9 cellular contexts compared by ENCODE assay signal in the genomic region with DNA sequence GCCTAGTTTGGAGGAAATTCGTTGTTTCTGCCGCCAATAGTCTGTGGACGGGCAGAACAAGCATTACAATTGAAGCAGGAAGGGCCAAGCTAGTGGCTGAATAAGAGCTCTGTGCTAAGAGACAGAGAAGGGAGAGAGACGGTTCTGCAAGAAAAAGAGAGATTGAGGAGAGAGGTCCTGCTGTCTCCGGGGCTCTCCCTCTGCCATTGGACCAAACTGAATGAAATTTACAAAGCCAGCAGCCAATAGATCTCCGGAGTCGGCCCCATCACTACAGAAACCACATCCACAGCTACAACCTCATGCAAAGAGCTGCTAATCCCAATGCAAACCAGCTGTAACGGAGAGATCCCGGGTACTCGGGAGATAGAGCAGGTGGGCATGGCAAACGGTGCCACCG. TPM values are rescaled to one million over a fixed set of nuclear protein-coding genes. Genes with fewer than 3 reads are reported as not detected.
DNase-seq lines count a peak whose midpoint lies in the region; ATAC-seq and TF ChIP-seq lines count a peak whose summit lies in the region.
"Had no signal": no experiment of that assay in that cellular context is flagged by ENCODE, and none has a peak within 500 bp of the region (broad histone marks: within the 10 kb centered on the region; RNA-seq: fewer than 3 reads in every experiment).

Gene NLGN4X (minus strand): TSS at position 148 of the 400 bp plus-strand sequence. CDS start 77,401 bp downstream, outside the sequence.

- no peak within 1 kb of the TSS for H2BK12ac ChIP-seq in mesenchymal stem cell (ENCODE audit: low read length in 2 of 2)

- H3K18ac ChIP-seq in mesenchymal stem cell (ENCODE audit: low read depth in 1 of 2, low read length in 2 of 2), result no peak within 1 kb of the TSS

- no peaks in the 10 kb centered on the region for H3K79me2 ChIP-seq in osteoblast (ENCODE audit: insufficient read depth, low read length)

- H3K4ac ChIP-seq in mesenchymal stem cell (ENCODE audit: low read depth in 1 of 2, low read length in 2 of 2), result no peak within 1 kb of the TSS

- no peak within 1 kb of the TSS for H3K9ac ChIP-seq in mesenchymal stem cell (ENCODE audit: low read length)

- 12% methylated on average over 10 of the region's 12 CpGs for WGBS in mesenchymal stem cell
- under 1% methylated on average over 12 of the region's 12 CpGs for WGBS in thymus

- H3K27ac ChIP-seq in coronary artery (no peak within 1 kb of the TSS), mesenchymal stem cell (ENCODE audit: low read length, poor library complexity, severe bottlenecking) (no peak within 1 kb of the TSS), thymus (ENCODE audit: low read depth) (no peak within 1 kb of the TSS), osteoblast (ENCODE audit: low read depth, low read length) (no peak within 1 kb of the TSS)
- H3K27ac ChIP-seq: adrenal gland had no signal

- H3K4me1 ChIP-seq in mesenchymal stem cell (ENCODE audit: control insufficient read depth, insufficient read depth, low read depth, low read length) (peaks cover 2% of the 10 kb centered on the region), thymus (ENCODE audit: control insufficient read depth, insufficient read depth, low read length) (peaks cover 3% of the 10 kb centered on the region), osteoblast (ENCODE audit: insufficient read depth, low read length) (no peaks in the 10 kb centered on the region)
- H3K4me1 ChIP-seq: adrenal gland had no signal

- H3K36me3 ChIP-seq in mesenchymal stem cell (ENCODE audit: control insufficient read depth in 1 of 2, insufficient read depth in 2 of 2, low read depth in 1 of 2, low read length in 2 of 2), result no peaks in the 10 kb centered on the region
- H3K36me3 ChIP-seq in thymus (ENCODE audit: control insufficient read depth, insufficient read depth), result no peaks in the 10 kb centered on the region
- no peaks in the 10 kb centered on the region for H3K36me3 ChIP-seq in osteoblast (ENCODE audit: insufficient read depth, low read length)
- H3K36me3 ChIP-seq: adrenal gland had no signal

- H2BK15ac ChIP-seq in mesenchymal stem cell (ENCODE audit: low read depth, poor library complexity, severe bottlenecking), result no peak within 1 kb of the TSS

- DNase-seq in NCI-H128 (lab: John Stamatoyannopoulos, UW; ENCODE audit: unreplicated experiment) (peak; percentile 43), coronary artery (ENCODE audit: low spot score) (no peak), mesenchymal stem cell (no peak), osteoblast (ENCODE audit: insufficient read length, low spot score, missing footprints) (no peak)
- DNase-seq: adrenal gland had no signal

- no peak for TF ChIP-seq CTCF in coronary artery (IDR thresholded peaks at IDR 0.05)
- no peak for TF ChIP-seq CTCF in osteoblast (IDR thresholded peaks at IDR 0.05; ENCODE audit: extremely low read depth, low read depth, low read length)

- H4K8ac ChIP-seq in mesenchymal stem cell (ENCODE audit: low read length), result no peak within 1 kb of the TSS

- H4K91ac ChIP-seq in mesenchymal stem cell (ENCODE audit: low read length), result no peak within 1 kb of the TSS

- H2BK120ac ChIP-seq in mesenchymal stem cell (ENCODE audit: low read depth, low read length), result no peak within 1 kb of the TSS

- H3K9me3 ChIP-seq in mesenchymal stem cell (ENCODE audit: control insufficient read depth, low read length) (peaks cover 7% of the 10 kb centered on the region), thymus (ENCODE audit: control insufficient read depth) (no peaks in the 10 kb centered on the region), osteoblast (ENCODE audit: low read depth, low read length) (no peaks in the 10 kb centered on the region)
- H3K9me3 ChIP-seq: adrenal gland had no signal

- peaks cover 1% of the 10 kb centered on the region for H3K79me1 ChIP-seq in mesenchymal stem cell (replicated peaks; ENCODE audit: low read length, poor library complexity, severe bottlenecking)

- no peaks in the 10 kb centered on the region for H4K20me1 ChIP-seq in osteoblast (ENCODE audit: insufficient read depth, low read length)

- H3K4me2 ChIP-seq in mesenchymal stem cell (ENCODE audit: low read length, poor library complexity, severe bottlenecking) (peak within 1 kb of the TSS; percentile 88), osteoblast (ENCODE audit: insufficient read depth, low read length) (no peak within 1 kb of the TSS)

- peaks cover 9 to 25% of the 10 kb centered on the region in 2 experiments for H3K27me3 ChIP-seq in mesenchymal stem cell (ENCODE audit: control insufficient read depth in 1 of 2, insufficient read depth in 1 of 2, low read length in 2 of 2)
- no peaks in the 10 kb centered on the region for H3K27me3 ChIP-seq in thymus (ENCODE audit: control insufficient read depth, insufficient read depth)
- no peaks in the 10 kb centered on the region for H3K27me3 ChIP-seq in osteoblast (ENCODE audit: insufficient read depth, low read length)

- H2AFZ ChIP-seq in mesenchymal stem cell (ENCODE audit: low read depth, low read length) (no peak within 1 kb of the TSS), osteoblast (ENCODE audit: low read length) (no peak within 1 kb of the TSS)

- H2AK5ac ChIP-seq in mesenchymal stem cell (ENCODE audit: low read length, severe bottlenecking), result no peak within 1 kb of the TSS

- peak within 1 kb of the TSS; percentile 68 for H3K4me3 ChIP-seq in coronary artery
- no peak within 1 kb of the TSS for H3K4me3 ChIP-seq in mesenchymal stem cell (ENCODE audit: insufficient read depth in 1 of 2, low read depth in 1 of 2, low read length in 2 of 2)
- peak within 1 kb of the TSS; percentile 57 for H3K4me3 ChIP-seq in thymus (ENCODE audit: low read length)
- H3K4me3 ChIP-seq in osteoblast (ENCODE audit: insufficient read depth, low read length), result no peak within 1 kb of the TSS
- H3K4me3 ChIP-seq: adrenal gland had no signal

- no peak for ATAC-seq in esophagus mucosa
- ATAC-seq in HG02610 (IDR thresholded peaks at IDR 0.05; ENCODE audit: unreplicated experiment), result no peak

- no peak within 1 kb of the TSS for H3K23ac ChIP-seq in mesenchymal stem cell (ENCODE audit: low read length in 2 of 2)

- no peak within 1 kb of the TSS for H3K14ac ChIP-seq in mesenchymal stem cell (ENCODE audit: low read length in 2 of 2)

- H2BK5ac ChIP-seq in mesenchymal stem cell (ENCODE audit: low read depth, low read length, poor library complexity, severe bottlenecking), result no peak within 1 kb of the TSS

RNA-seq across cellular contexts. Expression of gene NLGN4X, which starts in this region (rescaled TPM):
- 0.70 TPM for polyA plus RNA-seq in mesenchymal stem cell (2013, experiment 1 of 2)
- polyA plus RNA-seq in mesenchymal stem cell (2013, experiment 2 of 2), result 0.56 TPM
- 1.3 TPM for polyA plus RNA-seq in thymus
- 1.00 TPM for total RNA-seq in esophagus mucosa
- 1.4 and 11.5 TPM in 2 replicates for total RNA-seq in osteoblast
- total RNA-seq: pulmonary artery endothelial cell had no signal

Comparison
In these comparisons a context has a peak if more than half of its experiments do, and no peak if none do; other contexts are left out.
1. H3K4me3 ChIP-seq: peak in coronary artery (single experiment) and thymus (single experiment); none in mesenchymal stem cell (0 of 2) and osteoblast (single experiment).